Comparison of ENCODE assay signal across 8 cellular contexts in the genomic region with DNA sequence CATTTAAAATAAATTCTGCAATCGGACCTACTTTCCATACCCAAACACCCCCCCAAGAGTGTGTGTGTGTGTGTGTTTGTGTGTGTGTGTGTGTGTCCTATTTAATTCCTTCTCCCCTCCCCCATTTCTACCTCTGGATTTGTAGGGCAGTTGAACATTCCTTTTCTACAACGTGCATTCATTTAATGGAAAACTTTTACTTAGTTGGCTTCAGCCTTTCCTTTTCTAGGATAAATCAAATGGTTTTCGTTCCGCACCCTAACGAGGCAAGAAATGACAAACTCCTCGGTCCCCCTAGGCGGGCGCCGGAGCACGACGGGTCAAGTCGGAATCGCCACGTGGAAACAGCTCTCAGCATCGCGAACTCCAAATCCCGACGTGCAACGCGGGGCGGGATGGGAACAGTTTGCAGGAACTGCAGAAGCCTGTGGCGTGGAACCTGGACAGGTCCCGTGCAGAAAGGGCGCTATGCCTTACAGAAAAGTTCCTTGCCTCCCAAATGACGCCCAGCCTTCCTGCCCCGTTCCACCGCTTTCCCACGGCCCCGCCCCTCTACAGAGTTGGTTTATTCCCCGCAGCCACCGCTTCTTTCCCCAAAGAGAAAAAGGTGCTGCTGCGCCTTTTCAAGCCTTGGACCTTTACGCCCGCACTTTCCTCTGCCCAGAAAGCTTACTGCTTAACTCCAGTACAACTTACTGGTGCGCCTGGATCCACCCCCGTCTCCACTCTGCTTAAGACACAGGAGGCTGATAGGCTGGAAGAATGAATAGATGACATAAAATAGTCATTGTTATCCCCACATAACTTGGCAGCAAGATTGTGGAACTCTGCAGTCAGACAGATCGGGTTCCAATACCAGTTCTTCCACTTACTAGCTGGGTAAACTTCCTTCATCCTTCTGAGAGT. TPM values are rescaled to one million over a fixed set of nuclear protein-coding genes. Genes with fewer than 3 reads are reported as not detected.
DNase-seq lines count a peak whose midpoint lies in the region; ATAC-seq, FAIRE-seq and TF ChIP-seq lines count a peak whose summit lies in the region.

No MANE protein-coding gene starts in this region.

- ATAC-seq in HG02763 (IDR thresholded peaks at IDR 0.05; ENCODE audit: unreplicated experiment) (peak; percentile 30), HepG2 (peak; percentile 81), HG02970 (IDR thresholded peaks at IDR 0.05; ENCODE audit: low FRiP score, unreplicated experiment) (no peak)

- TF ChIP-seq POLR2A in HepG2 (IDR thresholded peaks at IDR 0.05; ENCODE audit: insufficient read depth in 1 of 2, low read depth in 2 of 2, low read length in 2 of 2): peak; percentile 42 to 83; a peak in 2 of 4 replicates

- H2AFZ ChIP-seq in HepG2 (ENCODE audit: low read length): peak overlapping the region; percentile 56

- H3K4me1 ChIP-seq in duodenal mucosa (ENCODE audit: control insufficient read depth in 1 of 2, insufficient read depth in 2 of 2, low read length in 2 of 2) (peaks cover 24 to 28% of the 10 kb centered on the region in 2 donors), HepG2 (ENCODE audit: insufficient read depth, low read length) (peaks cover 23% of the 10 kb centered on the region)

- H4K20me1 ChIP-seq in HepG2 (ENCODE audit: insufficient read depth, low read length): no peaks in the 10 kb centered on the region

- POLR2A ChIA-PET in HepG2 (lab: Yijun Ruan, JAX): interaction anchor here (0.7 to 2.8 kb wide), 12 partner anchors 9 to 250 kb away, joined by 3 to 28 read pairs (median 5); partner anchors contain the start of genes ABCC5, ABCF3, DVL3 and PARL

- intact Hi-C loops in HepG2 (cut with micrococcal nuclease; ENCODE audit: unreplicated experiment): loop anchor here (2.0 to 5.0 kb wide), 2 partner anchors 92 to 239 kb away; no protein-coding TSS in a partner anchor

- H3K4me2 ChIP-seq in HepG2 (ENCODE audit: low read depth, low read length): peak overlapping the region; percentile 82

- peaks cover 4 to 12% of the 10 kb centered on the region in 2 donors for H3K36me3 ChIP-seq in duodenal mucosa (ENCODE audit: control insufficient read depth in 1 of 2, insufficient read depth in 2 of 2, low read length in 2 of 2)
- H3K36me3 ChIP-seq in HepG2 (replicated peaks in 1 of 2; ENCODE audit: control insufficient read depth in 1 of 2, insufficient read depth in 2 of 2, low read length in 2 of 2): peaks cover 2 to 6% of the 10 kb centered on the region in 2 experiments; a peak in 3 of 5 replicates

- peak; percentile 61 for FAIRE-seq in HepG2 (lab: Jason Lieb, UNC)

- no peak for TF ChIP-seq CTCF in HepG2 (CRISPR knock-in tag; IDR thresholded peaks at IDR 0.05)

- CTCF ChIA-PET in HepG2 (lab: Yijun Ruan, JAX; ENCODE audit: low intra/inter-chr PET ratio, low total read pairs): no interaction called here

- peak overlapping the region; percentile 98 to 100 for H3K4me3 ChIP-seq in duodenal mucosa (ENCODE audit: low read depth in 1 of 2, low read length in 2 of 2)
- peak overlapping the region; percentile 86 to 94 (median 93) for H3K4me3 ChIP-seq in HepG2 (replicated peaks in 1 of 3; ENCODE audit: insufficient read depth in 1 of 3, low read depth in 2 of 3, low read length in 3 of 3)

- H3K27me3 ChIP-seq in duodenal mucosa (ENCODE audit: control insufficient read depth in 1 of 2, insufficient read depth in 2 of 2, low read length in 2 of 2) (no peaks in the 10 kb centered on the region), HepG2 (ENCODE audit: control insufficient read depth in 1 of 2, insufficient read depth in 2 of 2, low read length in 2 of 2) (no peaks in the 10 kb centered on the region; a peak in 1 of 5 replicates)

- in situ Hi-C loops in HepG2 (cut with HindIII; ENCODE audit: extremely low pct_ligation_motif_present, low pct_unique_long_range_greater_than_20kb): loop anchor here (25.0 kb wide), 1 partner anchor 247 kb away; the partner anchor contains the start of gene PARL

- H3K27ac ChIP-seq in duodenal mucosa (ENCODE audit: low read depth, low read length): peak overlapping the region; percentile 77
- peak overlapping the region; percentile 61 for H3K27ac ChIP-seq in HepG2 (ENCODE audit: extremely low read length, insufficient read depth, low read length)

- no TSS peak for BruUV-seq in HepG2 (replicated peaks; lab: Mats Ljungman, UMichigan)

- 4% methylated on average over 35 of the region's 37 CpGs for WGBS in HepG2 (ENCODE audit: low lambda C conversion rate)

- H3K9ac ChIP-seq in duodenal mucosa (ENCODE audit: low read depth in 1 of 2, low read length in 2 of 2): peak overlapping the region; percentile 98 to 99
- peak overlapping the region; percentile 89 for H3K9ac ChIP-seq in HepG2 (ENCODE audit: insufficient read depth, low read depth, low read length)

- peaks cover 30% of the 10 kb centered on the region for H3K79me2 ChIP-seq in HepG2 (ENCODE audit: insufficient read depth, low read length)

- no peak for TF ChIP-seq RAD21 in HepG2 (CRISPR knock-in tag; IDR thresholded peaks at IDR 0.05)

- H3K9me3 ChIP-seq in duodenal mucosa (ENCODE audit: control insufficient read depth in 1 of 2, low read length in 2 of 2) (no peaks in the 10 kb centered on the region), HepG2 (ENCODE audit: low read length) (no peaks in the 10 kb centered on the region)

- TF ChIP-seq EP300 in HepG2 (IDR thresholded peaks at IDR 0.05; ENCODE audit: low read depth in 2 of 2, low read length in 2 of 2) (peak in 1 of 2 experiments; percentile 14; a peak in 1 of 4 replicates), HepG2 (CRISPR knock-in tag; IDR thresholded peaks at IDR 0.05; ENCODE audit: borderline replicate concordance) (no peak; the same call in 1 of the 2 replicates)

- DNase-seq in DMS79 (lab: John Stamatoyannopoulos, UW) (peak; percentile 43), NCI-H446 (lab: John Stamatoyannopoulos, UW) (peak; percentile 81 to 95), HepG2 (ENCODE audit: low spot score) (peak; percentile 74)
- peak; percentile 81 for DNase-seq in activated CD4-positive, alpha-beta T cell treated with anti-CD3 and anti-CD28 coated beads for 48 hours
- DNase-seq in stimulated activated CD4-positive, alpha-beta T cell treated with anti-CD3 and anti-CD28 coated beads, Interleukin-2, amount 100 ng/mL, for 48 hours: peak; percentile 47 to 48

RNA-seq across cellular contexts. Expression of gene EIF2B5, which starts 1.1 kb away (rescaled TPM):
- total RNA-seq in HepG2 (2016; rRNA removed; fragmentation: Illumina TruSeq; extraction: Trizol): 60.2 and 60.3 TPM in 2 replicates
- total RNA-seq in HepG2 (2016; cell fraction: cytosol; rRNA removed; fragmentation: Illumina TruSeq; extraction: Trizol; ENCODE audit: low read depth): 13.3 and 14.4 TPM in 2 replicates
- 56.4 and 59.3 TPM in 2 replicates for total RNA-seq in HepG2 (2016; cell fraction: insoluble cytoplasmic fraction; rRNA removed; fragmentation: Illumina TruSeq; extraction: Trizol)
- 25.4 and 30.0 TPM in 2 replicates for total RNA-seq in HepG2 (2016; cell fraction: membrane; rRNA removed; fragmentation: Illumina TruSeq; extraction: Trizol)
- total RNA-seq in HepG2 (2016; cell fraction: nucleus; rRNA removed; fragmentation: Illumina TruSeq; extraction: Trizol): 46.2 and 46.9 TPM in 2 replicates
- polyA plus RNA-seq in HepG2 (2011; rRNA removed): 38.4 and 42.2 TPM in 2 replicates
- polyA plus RNA-seq in HepG2 (2011; cell fraction: cytosol; rRNA removed): 31.2 and 31.6 TPM in 2 replicates
- polyA plus RNA-seq in HepG2 (2011; cell fraction: nucleus; rRNA removed): 105 and 110 TPM in 2 replicates
- 31.8 and 34.3 TPM in 2 replicates for polyA plus RNA-seq in HepG2 (2012)
- polyA plus RNA-seq in HepG2 (2016; cell fraction: cytosol; fragmentation: Illumina TruSeq; extraction: Trizol; ENCODE audit: low read depth): 12.5 and 14.4 TPM in 2 replicates
- 49.2 and 49.4 TPM in 2 replicates for polyA plus RNA-seq in HepG2 (2016; cell fraction: insoluble cytoplasmic fraction; fragmentation: Illumina TruSeq; extraction: Trizol; ENCODE audit: low read depth)
- polyA plus RNA-seq in HepG2 (2016; cell fraction: membrane; fragmentation: Illumina TruSeq; extraction: Trizol; ENCODE audit: low read depth): 17.8 and 21.2 TPM in 2 replicates
- polyA plus RNA-seq in HepG2 (2016; cell fraction: nucleus; fragmentation: Illumina TruSeq; extraction: Trizol; ENCODE audit: insufficient read depth, low read depth): 79.9 and 81.6 TPM in 2 replicates
- 63.6 and 87.1 TPM in 2 replicates for polyA minus RNA-seq in HepG2 (2011; rRNA and poly(A)+ RNA removed; ENCODE audit: low replicate concordance)
- 14.2 and 16.3 TPM in 2 replicates for polyA minus RNA-seq in HepG2 (2011; cell fraction: cytosol; rRNA and poly(A)+ RNA removed)
- polyA minus RNA-seq in HepG2 (2011; cell fraction: nucleus; rRNA and poly(A)+ RNA removed): 53.6 and 66.0 TPM in 2 replicates

RNA-seq across cellular contexts. Expression of gene DVL3, which starts 21.1 kb away (rescaled TPM):
- 25.4 and 29.0 TPM in 2 replicates for total RNA-seq in HepG2 (2016; rRNA removed; fragmentation: Illumina TruSeq; extraction: Trizol)
- 23.8 and 24.8 TPM in 2 replicates for total RNA-seq in HepG2 (2016; cell fraction: cytosol; rRNA removed; fragmentation: Illumina TruSeq; extraction: Trizol; ENCODE audit: low read depth)
- total RNA-seq in HepG2 (2016; cell fraction: insoluble cytoplasmic fraction; rRNA removed; fragmentation: Illumina TruSeq; extraction: Trizol): 20.5 and 27.5 TPM in 2 replicates
- 52.6 and 55.8 TPM in 2 replicates for total RNA-seq in HepG2 (2016; cell fraction: membrane; rRNA removed; fragmentation: Illumina TruSeq; extraction: Trizol)
- 28.8 and 35.1 TPM in 2 replicates for total RNA-seq in HepG2 (2016; cell fraction: nucleus; rRNA removed; fragmentation: Illumina TruSeq; extraction: Trizol)
- 36.1 and 42.9 TPM in 2 replicates for polyA plus RNA-seq in HepG2 (2011; rRNA removed)
- polyA plus RNA-seq in HepG2 (2011; cell fraction: cytosol; rRNA removed): 18.8 and 21.5 TPM in 2 replicates
- polyA plus RNA-seq in HepG2 (2011; cell fraction: nucleus; rRNA removed): 166 and 190 TPM in 2 replicates
- polyA plus RNA-seq in HepG2 (2012): 37.1 and 38.4 TPM in 2 replicates
- 40.0 and 43.8 TPM in 2 replicates for polyA plus RNA-seq in HepG2 (2016; cell fraction: cytosol; fragmentation: Illumina TruSeq; extraction: Trizol; ENCODE audit: low read depth)
- 28.4 and 42.1 TPM in 2 replicates for polyA plus RNA-seq in HepG2 (2016; cell fraction: insoluble cytoplasmic fraction; fragmentation: Illumina TruSeq; extraction: Trizol; ENCODE audit: low read depth)
- 59.8 and 69.8 TPM in 2 replicates for polyA plus RNA-seq in HepG2 (2016; cell fraction: membrane; fragmentation: Illumina TruSeq; extraction: Trizol; ENCODE audit: low read depth)
- 134 and 135 TPM in 2 replicates for polyA plus RNA-seq in HepG2 (2016; cell fraction: nucleus; fragmentation: Illumina TruSeq; extraction: Trizol; ENCODE audit: insufficient read depth, low read depth)
- 62.6 and 62.7 TPM in 2 replicates for polyA minus RNA-seq in HepG2 (2011; rRNA and poly(A)+ RNA removed; ENCODE audit: low replicate concordance)
- polyA minus RNA-seq in HepG2 (2011; cell fraction: cytosol; rRNA and poly(A)+ RNA removed): 24.4 and 29.1 TPM in 2 replicates
- polyA minus RNA-seq in HepG2 (2011; cell fraction: nucleus; rRNA and poly(A)+ RNA removed): 50.5 and 58.6 TPM in 2 replicates

RNA-seq across cellular contexts. Expression of gene HTR3E, which starts 37.2 kb away (rescaled TPM):
- total RNA-seq in HepG2 (2016; rRNA removed; fragmentation: Illumina TruSeq; extraction: Trizol): not detected in 2 replicates
- total RNA-seq in HepG2 (2016; cell fraction: cytosol; rRNA removed; fragmentation: Illumina TruSeq; extraction: Trizol; ENCODE audit: low read depth): not detected in 2 replicates
- not detected in 2 replicates for total RNA-seq in HepG2 (2016; cell fraction: insoluble cytoplasmic fraction; rRNA removed; fragmentation: Illumina TruSeq; extraction: Trizol)
- not detected in 2 replicates for total RNA-seq in HepG2 (2016; cell fraction: membrane; rRNA removed; fragmentation: Illumina TruSeq; extraction: Trizol)
- not detected in 2 replicates for total RNA-seq in HepG2 (2016; cell fraction: nucleus; rRNA removed; fragmentation: Illumina TruSeq; extraction: Trizol)
- polyA plus RNA-seq in HepG2 (2011; rRNA removed): not detected in 2 replicates
- polyA plus RNA-seq in HepG2 (2011; cell fraction: cytosol; rRNA removed): not detected in 2 replicates
- not detected in 2 replicates for polyA plus RNA-seq in HepG2 (2011; cell fraction: nucleus; rRNA removed)
- not detected in 2 replicates for polyA plus RNA-seq in HepG2 (2012)
- not detected in 2 replicates for polyA plus RNA-seq in HepG2 (2016; cell fraction: cytosol; fragmentation: Illumina TruSeq; extraction: Trizol; ENCODE audit: low read depth)
- polyA plus RNA-seq in HepG2 (2016; cell fraction: insoluble cytoplasmic fraction; fragmentation: Illumina TruSeq; extraction: Trizol; ENCODE audit: low read depth): not detected in 2 replicates
- polyA plus RNA-seq in HepG2 (2016; cell fraction: membrane; fragmentation: Illumina TruSeq; extraction: Trizol; ENCODE audit: low read depth): not detected in 2 replicates
- polyA plus RNA-seq in HepG2 (2016; cell fraction: nucleus; fragmentation: Illumina TruSeq; extraction: Trizol; ENCODE audit: insufficient read depth, low read depth): not detected in 2 replicates
- not detected in 2 replicates for polyA minus RNA-seq in HepG2 (2011; rRNA and poly(A)+ RNA removed; ENCODE audit: low replicate concordance)
- polyA minus RNA-seq in HepG2 (2011; cell fraction: cytosol; rRNA and poly(A)+ RNA removed): not detected in 2 replicates
- polyA minus RNA-seq in HepG2 (2011; cell fraction: nucleus; rRNA and poly(A)+ RNA removed): not detected in 2 replicates

RNA-seq across cellular contexts. Expression of gene AP2M1, which starts 40.6 kb away (rescaled TPM):
- 124 and 126 TPM in 2 replicates for total RNA-seq in HepG2 (2016; rRNA removed; fragmentation: Illumina TruSeq; extraction: Trizol)
- 72.2 and 73.9 TPM in 2 replicates for total RNA-seq in HepG2 (2016; cell fraction: cytosol; rRNA removed; fragmentation: Illumina TruSeq; extraction: Trizol; ENCODE audit: low read depth)
- 120 and 132 TPM in 2 replicates for total RNA-seq in HepG2 (2016; cell fraction: insoluble cytoplasmic fraction; rRNA removed; fragmentation: Illumina TruSeq; extraction: Trizol)
- 105 and 110 TPM in 2 replicates for total RNA-seq in HepG2 (2016; cell fraction: membrane; rRNA removed; fragmentation: Illumina TruSeq; extraction: Trizol)
- 55.3 and 71.0 TPM in 2 replicates for total RNA-seq in HepG2 (2016; cell fraction: nucleus; rRNA removed; fragmentation: Illumina TruSeq; extraction: Trizol)
- polyA plus RNA-seq in HepG2 (2011; rRNA removed): 146 and 189 TPM in 2 replicates
- polyA plus RNA-seq in HepG2 (2011; cell fraction: cytosol; rRNA removed): 105 and 107 TPM in 2 replicates
- polyA plus RNA-seq in HepG2 (2011; cell fraction: nucleus; rRNA removed): 190 and 200 TPM in 2 replicates
- 119 and 172 TPM in 2 replicates for polyA plus RNA-seq in HepG2 (2012)
- 89.6 and 102 TPM in 2 replicates for polyA plus RNA-seq in HepG2 (2016; cell fraction: cytosol; fragmentation: Illumina TruSeq; extraction: Trizol; ENCODE audit: low read depth)
- polyA plus RNA-seq in HepG2 (2016; cell fraction: insoluble cytoplasmic fraction; fragmentation: Illumina TruSeq; extraction: Trizol; ENCODE audit: low read depth): 155 and 182 TPM in 2 replicates
- polyA plus RNA-seq in HepG2 (2016; cell fraction: membrane; fragmentation: Illumina TruSeq; extraction: Trizol; ENCODE audit: low read depth): 110 and 116 TPM in 2 replicates
- 139 and 149 TPM in 2 replicates for polyA plus RNA-seq in HepG2 (2016; cell fraction: nucleus; fragmentation: Illumina TruSeq; extraction: Trizol; ENCODE audit: insufficient read depth, low read depth)
- polyA minus RNA-seq in HepG2 (2011; rRNA and poly(A)+ RNA removed; ENCODE audit: low replicate concordance): 177 and 651 TPM in 2 replicates
- polyA minus RNA-seq in HepG2 (2011; cell fraction: cytosol; rRNA and poly(A)+ RNA removed): 51.9 and 58.8 TPM in 2 replicates
- polyA minus RNA-seq in HepG2 (2011; cell fraction: nucleus; rRNA and poly(A)+ RNA removed): 68.9 and 87.9 TPM in 2 replicates

RNA-seq across cellular contexts. Expression of gene ABCF3, which starts 51.9 kb away (rescaled TPM):
- total RNA-seq in HepG2 (2016; rRNA removed; fragmentation: Illumina TruSeq; extraction: Trizol): 32.7 and 38.8 TPM in 2 replicates
- total RNA-seq in HepG2 (2016; cell fraction: cytosol; rRNA removed; fragmentation: Illumina TruSeq; extraction: Trizol; ENCODE audit: low read depth): 7.0 and 8.6 TPM in 2 replicates
- total RNA-seq in HepG2 (2016; cell fraction: insoluble cytoplasmic fraction; rRNA removed; fragmentation: Illumina TruSeq; extraction: Trizol): 30.5 and 38.2 TPM in 2 replicates
- total RNA-seq in HepG2 (2016; cell fraction: membrane; rRNA removed; fragmentation: Illumina TruSeq; extraction: Trizol): 9.7 and 13.0 TPM in 2 replicates
- 31.0 and 40.0 TPM in 2 replicates for total RNA-seq in HepG2 (2016; cell fraction: nucleus; rRNA removed; fragmentation: Illumina TruSeq; extraction: Trizol)
- polyA plus RNA-seq in HepG2 (2011; rRNA removed): 46.5 and 48.2 TPM in 2 replicates
- polyA plus RNA-seq in HepG2 (2011; cell fraction: cytosol; rRNA removed): 30.2 and 39.9 TPM in 2 replicates
- 164 and 188 TPM in 2 replicates for polyA plus RNA-seq in HepG2 (2011; cell fraction: nucleus; rRNA removed)
- polyA plus RNA-seq in HepG2 (2012): 28.3 and 31.4 TPM in 2 replicates
- polyA plus RNA-seq in HepG2 (2016; cell fraction: cytosol; fragmentation: Illumina TruSeq; extraction: Trizol; ENCODE audit: low read depth): 4.3 TPM in 2 replicates
- 30.4 and 34.2 TPM in 2 replicates for polyA plus RNA-seq in HepG2 (2016; cell fraction: insoluble cytoplasmic fraction; fragmentation: Illumina TruSeq; extraction: Trizol; ENCODE audit: low read depth)
- polyA plus RNA-seq in HepG2 (2016; cell fraction: membrane; fragmentation: Illumina TruSeq; extraction: Trizol; ENCODE audit: low read depth): 5.7 and 8.3 TPM in 2 replicates
- polyA plus RNA-seq in HepG2 (2016; cell fraction: nucleus; fragmentation: Illumina TruSeq; extraction: Trizol; ENCODE audit: insufficient read depth, low read depth): 92.9 and 103 TPM in 2 replicates
- polyA minus RNA-seq in HepG2 (2011; rRNA and poly(A)+ RNA removed; ENCODE audit: low replicate concordance): 79.8 and 202 TPM in 2 replicates
- polyA minus RNA-seq in HepG2 (2011; cell fraction: cytosol; rRNA and poly(A)+ RNA removed): 25.1 and 28.6 TPM in 2 replicates
- polyA minus RNA-seq in HepG2 (2011; cell fraction: nucleus; rRNA and poly(A)+ RNA removed): 71.1 and 80.3 TPM in 2 replicates
